Comparison of ENCODE assay signal across 11 cellular contexts in the genomic region with DNA sequence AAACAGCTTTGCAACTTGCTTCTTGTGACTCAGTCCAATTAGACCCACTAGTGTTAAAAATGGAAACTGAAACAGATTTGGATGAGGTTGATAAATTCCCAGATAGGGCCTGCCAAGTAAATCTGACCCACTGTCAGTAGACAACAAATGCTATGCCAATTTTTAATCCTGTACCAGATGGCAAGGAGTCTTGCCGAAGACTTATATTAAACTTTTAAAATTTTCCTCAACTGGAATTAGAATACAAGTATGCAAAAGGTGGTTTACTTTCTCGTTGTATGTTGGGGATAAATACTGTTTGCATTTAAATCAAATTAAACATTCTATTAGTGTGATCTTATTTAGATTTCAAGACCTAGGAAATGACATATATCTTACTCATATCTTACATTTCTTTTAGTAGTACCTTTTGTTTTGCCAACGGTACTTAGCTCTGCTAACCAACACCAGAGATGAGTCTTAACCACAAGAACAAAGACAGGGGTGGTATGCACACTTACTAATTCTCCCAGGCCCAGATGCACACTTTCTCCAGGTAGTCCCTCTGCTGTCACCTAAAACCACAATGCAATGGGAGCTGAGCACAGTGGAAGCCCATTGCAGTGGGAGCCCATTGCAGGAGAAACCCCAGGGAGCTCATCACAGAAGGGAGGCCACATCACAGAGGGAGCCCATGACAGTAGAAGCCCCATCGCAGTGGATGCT.
DNase-seq lines count a peak whose midpoint lies in the region; ATAC-seq, FAIRE-seq and TF ChIP-seq lines count a peak whose summit lies in the region.
"Had no signal": no experiment of that assay in that cellular context is flagged by ENCODE, and none has a peak within 500 bp of the region (broad histone marks: within the 10 kb centered on the region; RNA-seq: fewer than 3 reads in every experiment).

No MANE protein-coding gene starts in this region.

- FAIRE-seq in RCC 7860 (lab: Jason Lieb, UNC), result peak; percentile 95

- TF ChIP-seq CTCF in fibroblast of villous mesenchyme (IDR thresholded peaks at IDR 0.05; ENCODE audit: insufficient read depth, low read depth, low read length), result no peak

- H3K4me3 ChIP-seq in fibroblast of villous mesenchyme (ENCODE audit: low read depth, low read length), result no peak overlapping the region

- DNase-seq in Ammon's horn (ENCODE audit: low spot score) (peak; percentile 20), RCC 7860 (ENCODE audit: low spot score) (peak; percentile 97), fibroblast of villous mesenchyme (ENCODE audit: low read depth) (peak; percentile 55), pons (ENCODE audit: low spot score) (no peak), NCI-H1092 treated with DMSO at 0.1 percent for 48 hours (lab: John Stamatoyannopoulos, UW) (no peak), NCI-H2029 treated with DMSO at 0.1 percent for 48 hours (lab: John Stamatoyannopoulos, UW) (no peak), NAMALWA (ENCODE audit: low spot score) (no peak)
- DNase-seq: foreskin melanocyte; KBM-7; stimulated activated CD4-positive, alpha-beta T cell treated with anti-CD3 and anti-CD28 coated beads, Interleukin-4, amount 100 ng/mL, for 1 hour had no signal

- ATAC-seq in GM19328 (IDR thresholded peaks at IDR 0.05; ENCODE audit: unreplicated experiment), result peak; percentile 47

Comparison
In these comparisons a context has a peak if more than half of its experiments do, and no peak if none do; other contexts are left out.
1. DNase-seq: peak in Ammon's horn (single experiment), RCC 7860 (single experiment) and fibroblast of villous mesenchyme (single experiment); none in pons (single experiment), NCI-H1092 treated with DMSO at 0.1 percent for 48 hours (single experiment), NCI-H2029 treated with DMSO at 0.1 percent for 48 hours (single experiment) and NAMALWA (single experiment).